Comparison of ENCODE assay signal across 1 cellular context in the genomic region with DNA sequence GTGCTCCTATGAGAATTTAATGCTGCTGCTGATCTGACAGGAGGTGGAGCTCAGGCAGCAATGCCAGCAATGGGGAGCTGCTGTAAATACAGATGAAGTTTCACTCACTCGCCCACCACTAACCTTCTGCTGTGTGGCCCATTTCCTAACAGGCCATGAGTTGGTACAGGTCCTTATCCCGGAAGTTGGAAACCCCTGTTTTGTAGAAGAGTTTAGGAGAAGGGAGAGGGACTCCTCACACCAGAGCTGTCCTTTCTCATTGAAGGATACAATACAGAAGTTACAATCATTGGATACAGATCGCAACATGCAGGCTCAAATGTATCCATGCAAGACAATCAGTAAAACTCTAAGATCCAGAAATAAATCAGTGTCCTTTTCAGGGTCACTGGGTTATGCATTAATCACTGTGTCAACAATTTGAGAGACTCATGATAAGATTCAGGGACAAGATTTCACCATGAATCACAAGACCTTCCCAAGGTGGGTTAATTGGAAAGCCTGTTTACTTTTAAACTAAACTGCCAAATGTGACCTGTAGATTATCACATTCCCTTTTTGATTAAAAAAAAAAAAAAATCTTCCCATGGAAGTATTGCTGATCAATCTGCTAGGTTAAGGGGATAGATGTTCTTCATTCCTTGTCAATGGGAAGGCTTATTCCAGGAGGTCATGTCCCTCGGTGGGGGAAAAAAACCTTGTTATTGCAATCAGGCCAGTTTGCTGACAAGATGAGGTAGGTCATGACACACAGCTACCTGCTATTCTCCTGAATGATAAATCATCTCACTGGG.
TF ChIP-seq lines count a peak whose summit lies in the region.

No MANE protein-coding gene starts in this region.

TF ChIP-seq in HepG2, 621 proteins besides CTCF, POLR2A, EP300 and RAD21 (continued from another document and continues in another):
- TF ChIP-seq, protein P1, sequence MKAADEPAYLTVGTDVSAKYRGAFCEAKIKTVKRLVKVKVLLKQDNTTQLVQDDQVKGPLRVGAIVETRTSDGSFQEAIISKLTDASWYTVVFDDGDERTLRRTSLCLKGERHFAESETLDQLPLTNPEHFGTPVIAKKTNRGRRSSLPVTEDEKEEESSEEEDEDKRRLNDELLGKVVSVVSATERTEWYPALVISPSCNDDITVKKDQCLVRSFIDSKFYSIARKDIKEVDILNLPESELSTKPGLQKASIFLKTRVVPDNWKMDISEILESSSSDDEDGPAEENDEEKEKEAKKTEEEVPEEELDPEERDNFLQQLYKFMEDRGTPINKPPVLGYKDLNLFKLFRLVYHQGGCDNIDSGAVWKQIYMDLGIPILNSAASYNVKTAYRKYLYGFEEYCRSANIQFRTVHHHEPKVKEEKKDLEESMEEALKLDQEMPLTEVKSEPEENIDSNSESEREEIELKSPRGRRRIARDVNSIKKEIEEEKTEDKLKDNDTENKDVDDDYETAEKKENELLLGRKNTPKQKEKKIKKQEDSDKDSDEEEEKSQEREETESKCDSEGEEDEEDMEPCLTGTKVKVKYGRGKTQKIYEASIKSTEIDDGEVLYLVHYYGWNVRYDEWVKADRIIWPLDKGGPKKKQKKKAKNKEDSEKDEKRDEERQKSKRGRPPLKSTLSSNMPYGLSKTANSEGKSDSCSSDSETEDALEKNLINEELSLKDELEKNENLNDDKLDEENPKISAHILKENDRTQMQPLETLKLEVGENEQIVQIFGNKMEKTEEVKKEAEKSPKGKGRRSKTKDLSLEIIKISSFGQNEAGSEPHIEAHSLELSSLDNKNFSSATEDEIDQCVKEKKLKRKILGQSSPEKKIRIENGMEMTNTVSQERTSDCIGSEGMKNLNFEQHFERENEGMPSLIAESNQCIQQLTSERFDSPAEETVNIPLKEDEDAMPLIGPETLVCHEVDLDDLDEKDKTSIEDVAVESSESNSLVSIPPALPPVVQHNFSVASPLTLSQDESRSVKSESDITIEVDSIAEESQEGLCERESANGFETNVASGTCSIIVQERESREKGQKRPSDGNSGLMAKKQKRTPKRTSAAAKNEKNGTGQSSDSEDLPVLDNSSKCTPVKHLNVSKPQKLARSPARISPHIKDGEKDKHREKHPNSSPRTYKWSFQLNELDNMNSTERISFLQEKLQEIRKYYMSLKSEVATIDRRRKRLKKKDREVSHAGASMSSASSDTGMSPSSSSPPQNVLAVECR (CRISPR knock-in tag; IDR thresholded peaks at IDR 0.05; ENCODE audit: borderline replicate concordance), result peak; percentile 39; the same call in 1 of the 2 replicates
- TF ChIP-seq ZNF101 (CRISPR knock-in tag; IDR thresholded peaks at IDR 0.05; ENCODE audit: borderline replicate concordance, low read depth) (no peak), ZNF251 (CRISPR knock-in tag; IDR thresholded peaks at IDR 0.05) (no peak), ZNF766 (CRISPR knock-in tag; IDR thresholded peaks at IDR 0.05; ENCODE audit: borderline replicate concordance) (no peak), DNMT3B (CRISPR knock-in tag; conservative IDR thresholded peaks at IDR 0.05) (no peak), POLR2G (IDR thresholded peaks at IDR 0.05; ENCODE audit: low read depth, low read length) (no peak), TRAFD1 (CRISPR knock-in tag; IDR thresholded peaks at IDR 0.05; ENCODE audit: borderline replicate concordance) (no peak), GATAD2A (CRISPR knock-in tag; IDR thresholded peaks at IDR 0.05) (peak; percentile 79), CREB3 (CRISPR knock-in tag; IDR thresholded peaks at IDR 0.05) (no peak), TEAD2 (CRISPR knock-in tag; IDR thresholded peaks at IDR 0.05) (no peak), RXRA (CRISPR knock-in tag; IDR thresholded peaks at IDR 0.05) (no peak), HOXD1 (CRISPR knock-in tag; IDR thresholded peaks at IDR 0.05) (peak; percentile 62; the same call in 1 of the 2 replicates), ZBTB4 (CRISPR knock-in tag; IDR thresholded peaks at IDR 0.05; ENCODE audit: borderline replicate concordance) (no peak), PHF21A (CRISPR knock-in tag; IDR thresholded peaks at IDR 0.05) (peak; percentile 54; the same call in 1 of the 2 replicates), ZNF790 (CRISPR knock-in tag; IDR thresholded peaks at IDR 0.05; ENCODE audit: borderline replicate concordance) (no peak), SMARCE1 (IDR thresholded peaks at IDR 0.05; ENCODE audit: borderline replicate concordance) (no peak), ZNF512 (CRISPR knock-in tag; IDR thresholded peaks at IDR 0.05) (no peak), FLYWCH1 (CRISPR knock-in tag; IDR thresholded peaks at IDR 0.05) (no peak), PBX2 (CRISPR knock-in tag; IDR thresholded peaks at IDR 0.05) (no peak), ETS1 (CRISPR knock-in tag; IDR thresholded peaks at IDR 0.05) (no peak), SOX13 (IDR thresholded peaks at IDR 0.05) (no peak), SOX13 (CRISPR knock-in tag; conservative IDR thresholded peaks at IDR 0.05 in 1 of 2, IDR thresholded peaks at IDR 0.05 in 1 of 2) (peak in 1 of 2 experiments; percentile 81; a peak in 2 of 4 replicates), ZBTB39 (CRISPR knock-in tag; IDR thresholded peaks at IDR 0.05) (no peak), FOXK1 (CRISPR knock-in tag; IDR thresholded peaks at IDR 0.05; ENCODE audit: borderline replicate concordance, low read depth) (peak; percentile 57; the same call in 1 of the 2 replicates)
- TF ChIP-seq, protein P2, sequence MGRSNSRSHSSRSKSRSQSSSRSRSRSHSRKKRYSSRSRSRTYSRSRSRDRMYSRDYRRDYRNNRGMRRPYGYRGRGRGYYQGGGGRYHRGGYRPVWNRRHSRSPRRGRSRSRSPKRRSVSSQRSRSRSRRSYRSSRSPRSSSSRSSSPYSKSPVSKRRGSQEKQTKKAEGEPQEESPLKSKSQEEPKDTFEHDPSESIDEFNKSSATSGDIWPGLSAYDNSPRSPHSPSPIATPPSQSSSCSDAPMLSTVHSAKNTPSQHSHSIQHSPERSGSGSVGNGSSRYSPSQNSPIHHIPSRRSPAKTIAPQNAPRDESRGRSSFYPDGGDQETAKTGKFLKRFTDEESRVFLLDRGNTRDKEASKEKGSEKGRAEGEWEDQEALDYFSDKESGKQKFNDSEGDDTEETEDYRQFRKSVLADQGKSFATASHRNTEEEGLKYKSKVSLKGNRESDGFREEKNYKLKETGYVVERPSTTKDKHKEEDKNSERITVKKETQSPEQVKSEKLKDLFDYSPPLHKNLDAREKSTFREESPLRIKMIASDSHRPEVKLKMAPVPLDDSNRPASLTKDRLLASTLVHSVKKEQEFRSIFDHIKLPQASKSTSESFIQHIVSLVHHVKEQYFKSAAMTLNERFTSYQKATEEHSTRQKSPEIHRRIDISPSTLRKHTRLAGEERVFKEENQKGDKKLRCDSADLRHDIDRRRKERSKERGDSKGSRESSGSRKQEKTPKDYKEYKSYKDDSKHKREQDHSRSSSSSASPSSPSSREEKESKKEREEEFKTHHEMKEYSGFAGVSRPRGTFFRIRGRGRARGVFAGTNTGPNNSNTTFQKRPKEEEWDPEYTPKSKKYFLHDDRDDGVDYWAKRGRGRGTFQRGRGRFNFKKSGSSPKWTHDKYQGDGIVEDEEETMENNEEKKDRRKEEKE (IDR thresholded peaks at IDR 0.05), result no peak
- TF ChIP-seq, protein P3, sequence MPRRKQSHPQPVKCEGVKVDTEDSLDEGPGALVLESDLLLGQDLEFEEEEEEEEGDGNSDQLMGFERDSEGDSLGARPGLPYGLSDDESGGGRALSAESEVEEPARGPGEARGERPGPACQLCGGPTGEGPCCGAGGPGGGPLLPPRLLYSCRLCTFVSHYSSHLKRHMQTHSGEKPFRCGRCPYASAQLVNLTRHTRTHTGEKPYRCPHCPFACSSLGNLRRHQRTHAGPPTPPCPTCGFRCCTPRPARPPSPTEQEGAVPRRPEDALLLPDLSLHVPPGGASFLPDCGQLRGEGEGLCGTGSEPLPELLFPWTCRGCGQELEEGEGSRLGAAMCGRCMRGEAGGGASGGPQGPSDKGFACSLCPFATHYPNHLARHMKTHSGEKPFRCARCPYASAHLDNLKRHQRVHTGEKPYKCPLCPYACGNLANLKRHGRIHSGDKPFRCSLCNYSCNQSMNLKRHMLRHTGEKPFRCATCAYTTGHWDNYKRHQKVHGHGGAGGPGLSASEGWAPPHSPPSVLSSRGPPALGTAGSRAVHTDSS (CRISPR knock-in tag; conservative IDR thresholded peaks at IDR 0.05), result no peak
